21 cellular contexts compared by ENCODE assay signal in the genomic region with DNA sequence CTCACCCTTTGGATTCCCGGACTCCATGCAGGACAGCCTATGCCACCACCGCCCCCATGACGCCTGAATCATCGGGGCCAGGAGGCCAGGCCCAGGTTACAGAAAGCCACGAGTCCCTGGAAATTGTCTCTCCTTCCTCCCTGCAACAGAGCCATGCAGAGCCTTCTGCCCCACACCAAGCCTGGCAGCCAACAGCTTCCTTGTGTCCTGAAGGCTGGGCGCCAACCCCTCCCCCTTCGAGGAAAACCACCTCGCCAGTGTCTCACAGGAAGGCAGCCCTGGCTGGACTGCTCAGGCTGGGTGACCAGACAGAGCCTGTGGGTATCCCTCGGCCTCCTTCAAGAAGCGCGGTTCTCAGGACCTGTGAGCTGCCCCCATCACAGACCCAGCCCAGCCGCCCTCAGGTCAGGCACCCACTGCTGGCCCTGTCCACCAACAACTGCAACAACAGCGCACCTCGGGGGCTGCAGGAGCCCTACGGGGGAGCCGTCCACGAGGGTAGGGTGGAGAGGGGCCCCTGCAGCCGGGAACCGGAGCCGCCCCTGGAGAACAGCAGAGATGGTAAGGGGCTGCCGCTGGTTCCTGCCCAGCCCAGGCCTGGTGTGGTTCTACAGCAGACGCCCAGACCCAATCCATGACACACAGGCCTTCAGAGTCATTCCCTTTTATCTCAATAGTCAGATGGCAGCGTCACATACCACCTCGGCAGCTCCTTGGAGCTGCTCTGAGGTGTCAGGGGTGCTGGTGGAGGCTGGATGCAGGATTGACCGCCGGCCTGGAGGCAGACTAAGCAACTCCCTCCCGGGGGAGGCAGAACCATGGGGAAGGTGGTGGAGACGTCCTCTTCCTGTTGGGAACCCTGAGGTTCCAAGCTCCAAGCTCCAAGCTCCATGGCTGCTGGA. TPM values are rescaled to one million over a fixed set of nuclear protein-coding genes. Genes with fewer than 3 reads are reported as not detected.
DNase-seq lines count a peak whose midpoint lies in the region; ATAC-seq, FAIRE-seq and TF ChIP-seq lines count a peak whose summit lies in the region.
"Had no signal": no experiment of that assay in that cellular context is flagged by ENCODE, and none has a peak within 500 bp of the region (broad histone marks: within the 10 kb centered on the region; RNA-seq: fewer than 3 reads in every experiment).

No MANE protein-coding gene starts in this region.

- H3K36me3 Mint-ChIP-seq in astrocyte (ENCODE audit: low read depth, unreplicated experiment) = peaks cover 10% of the 10 kb centered on the region
- no peaks in the 10 kb centered on the region for H3K36me3 Mint-ChIP-seq in naive thymus-derived CD8-positive, alpha-beta T cell
- H3K36me3 Mint-ChIP-seq in activated CD8-positive, alpha-beta T cell treated with anti-CD3 and anti-CD28 coated beads, Interleukin-2, amount 10 ng/mL, durations not matched to agents 7 days and 5 days (ENCODE audit: low read depth) = no peaks in the 10 kb centered on the region
- H3K36me3 Mint-ChIP-seq: CD8-positive, alpha-beta T cell had no signal

- peaks cover 23% of the 10 kb centered on the region for H3K27me3 Mint-ChIP-seq in astrocyte (ENCODE audit: low read depth, unreplicated experiment)
- peaks cover 0 to 10% (median 4%) of the 10 kb centered on the region in 5 donors for H3K27me3 Mint-ChIP-seq in naive thymus-derived CD8-positive, alpha-beta T cell
- H3K27me3 Mint-ChIP-seq in activated CD8-positive, alpha-beta T cell treated with anti-CD3 and anti-CD28 coated beads, Interleukin-2, amount 10 ng/mL, durations not matched to agents 7 days and 5 days (ENCODE audit: low read depth) = no peaks in the 10 kb centered on the region

- H3K27ac ChIP-seq in DND-41 (ENCODE audit: low read length) (peak overlapping the region; percentile 43), KOPT-K1 (ENCODE audit: low read depth, low read length, poor library complexity, severe bottlenecking) (peak overlapping the region; percentile 40), astrocyte (ENCODE audit: low read depth, low read length) (no peak overlapping the region)
- H3K27ac ChIP-seq: SJSA1 had no signal

- H3K79me2 ChIP-seq in DND-41 (ENCODE audit: insufficient read depth, low read length) (no peaks in the 10 kb centered on the region), astrocyte (ENCODE audit: insufficient read depth, low read length) (no peaks in the 10 kb centered on the region)

- H2AFZ ChIP-seq in DND-41 (ENCODE audit: low read depth, low read length) (no peak overlapping the region), astrocyte (ENCODE audit: low read depth, low read length) (no peak overlapping the region)

- POLR2A ChIA-PET in naive thymus-derived CD8-positive, alpha-beta T cell (lab: Charles Lee) = interaction anchor here (0.5 kb wide), 1 partner anchor 27 kb away, joined by 3 read pairs; no protein-coding TSS in a partner anchor
- POLR2A ChIA-PET in activated CD8-positive, alpha-beta T cell treated with anti-CD3 and anti-CD28 coated beads, Interleukin-2, amount 10 ng/mL, durations not matched to agents 7 days and 5 days (lab: Charles Lee) = no interaction called here

- H3K4me2 ChIP-seq in DND-41 (ENCODE audit: insufficient read depth, low read length) = no peak overlapping the region
- no peak overlapping the region for H3K4me2 ChIP-seq in astrocyte (ENCODE audit: low read length)

- no peaks in the 10 kb centered on the region for H3K4me1 Mint-ChIP-seq in astrocyte (ENCODE audit: low read depth, unreplicated experiment)
- peaks cover 5 to 12% (median 10%) of the 10 kb centered on the region in 4 donors for H3K4me1 Mint-ChIP-seq in naive thymus-derived CD8-positive, alpha-beta T cell
- H3K4me1 Mint-ChIP-seq in activated CD8-positive, alpha-beta T cell treated with anti-CD3 and anti-CD28 coated beads, Interleukin-2, amount 10 ng/mL, durations not matched to agents 7 days and 5 days (ENCODE audit: low read depth) = peaks cover 19% of the 10 kb centered on the region

- H4K20me1 ChIP-seq in DND-41 (ENCODE audit: insufficient read depth, low read length) = no peaks in the 10 kb centered on the region
- H4K20me1 ChIP-seq in astrocyte (ENCODE audit: insufficient read depth, low read length) = no peaks in the 10 kb centered on the region

- H3K4me3 Mint-ChIP-seq in astrocyte (ENCODE audit: unreplicated experiment) = no peak overlapping the region
- no peak overlapping the region for H3K4me3 Mint-ChIP-seq in naive thymus-derived CD8-positive, alpha-beta T cell
- no peak overlapping the region for H3K4me3 Mint-ChIP-seq in activated CD8-positive, alpha-beta T cell treated with anti-CD3 and anti-CD28 coated beads, Interleukin-2, amount 10 ng/mL, durations not matched to agents 7 days and 5 days
- H3K4me3 Mint-ChIP-seq: CD8-positive, alpha-beta T cell had no signal

- no peak for ATAC-seq in DND-41 (ENCODE audit: insufficient read depth, low read depth)
- ATAC-seq in naive thymus-derived CD8-positive, alpha-beta T cell = no peak
- no peak for ATAC-seq in activated CD8-positive, alpha-beta T cell treated with anti-CD3 and anti-CD28 coated beads, Interleukin-2, amount 10 ng/mL, durations not matched to agents 7 days and 5 days
- ATAC-seq: CD8-positive, alpha-beta T cell; Right ventricle myocardium inferior had no signal

- H3K36me3 ChIP-seq in DND-41 (ENCODE audit: insufficient read depth, low read length) (no peaks in the 10 kb centered on the region), KOPT-K1 (ENCODE audit: insufficient read depth, low read length) (no peaks in the 10 kb centered on the region), astrocyte (ENCODE audit: insufficient read depth, low read length) (no peaks in the 10 kb centered on the region)

- DNase-seq in DND-41 (no peak), astrocyte (ENCODE audit: low read depth) (no peak), midbrain (lab: John Stamatoyannopoulos, UW) (peak; percentile 15), ureter (ENCODE audit: low spot score) (no peak), D721Med (ENCODE audit: insufficient read length, low spot score) (no peak)
- no peak for DNase-seq in naive thymus-derived CD8-positive, alpha-beta T cell
- DNase-seq in activated CD8-positive, alpha-beta T cell treated with anti-CD3 and anti-CD28 coated beads, Interleukin-2, amount 10 ng/mL, durations not matched to agents 7 days and 5 days = no peak
- DNase-seq: CD8-positive, alpha-beta T cell; DMS153; GF-D8; NCI-H1092; NCI-H1436; NCI-H1930; NCI-H2227 treated with DMSO at 0.1 percent for 48 hours; NCI-H510A; NCI-H774; OCI-M1 had no signal

- H3K9ac ChIP-seq in DND-41 (ENCODE audit: low read depth, low read length) (no peak overlapping the region), astrocyte (ENCODE audit: low read length) (no peak overlapping the region)

- H3K4me1 ChIP-seq in DND-41 (ENCODE audit: insufficient read depth, low read length) (peaks cover 25% of the 10 kb centered on the region), astrocyte (ENCODE audit: insufficient read depth, low read length) (no peaks in the 10 kb centered on the region)
- H3K4me1 ChIP-seq: SJSA1 had no signal

- CTCF ChIA-PET in activated CD8-positive, alpha-beta T cell treated with anti-CD3 and anti-CD28 coated beads, Interleukin-2, amount 10 ng/mL, durations not matched to agents 7 days and 5 days (lab: Charles Lee) = no interaction called here

- TF ChIP-seq CTCF in DND-41 (IDR thresholded peaks at IDR 0.05; ENCODE audit: borderline replicate concordance, extremely low read depth, low read length, poor library complexity, severe bottlenecking) (no peak), astrocyte (IDR thresholded peaks at IDR 0.05; ENCODE audit: insufficient read depth, low read depth, low read length) (no peak), D721Med (IDR thresholded peaks at IDR 0.05; ENCODE audit: insufficient read depth, missing control alignments) (no peak)

- FAIRE-seq in astrocyte (lab: Jason Lieb, UNC) = no peak
- no peak for FAIRE-seq in D721Med (lab: Jason Lieb, UNC)

- peak overlapping the region; percentile 41 for H3K27ac Mint-ChIP-seq in astrocyte (ENCODE audit: unreplicated experiment)
- H3K27ac Mint-ChIP-seq in naive thymus-derived CD8-positive, alpha-beta T cell = no peak overlapping the region
- H3K27ac Mint-ChIP-seq in activated CD8-positive, alpha-beta T cell treated with anti-CD3 and anti-CD28 coated beads, Interleukin-2, amount 10 ng/mL, durations not matched to agents 7 days and 5 days = no peak overlapping the region
- H3K27ac Mint-ChIP-seq: CD8-positive, alpha-beta T cell had no signal

- no peaks in the 10 kb centered on the region for H3K9me3 ChIP-seq in DND-41 (ENCODE audit: insufficient read depth, low read length, severe bottlenecking)
- no peaks in the 10 kb centered on the region for H3K9me3 ChIP-seq in KOPT-K1 (ENCODE audit: insufficient read depth, low read length, poor library complexity, severe bottlenecking)
- H3K9me3 ChIP-seq in astrocyte (ENCODE audit: insufficient read depth, low read depth, low read length) = no peaks in the 10 kb centered on the region
- H3K9me3 ChIP-seq: SJSA1 had no signal

- H3K27me3 ChIP-seq in DND-41 (ENCODE audit: insufficient read depth, low read length, poor library complexity) (no peaks in the 10 kb centered on the region), astrocyte (ENCODE audit: insufficient read depth, low read length) (no peaks in the 10 kb centered on the region)
- H3K27me3 ChIP-seq: SJSA1 had no signal

- H3K4me3 ChIP-seq in DND-41 (ENCODE audit: low read depth in 1 of 2, low read length in 2 of 2) = no peak overlapping the region
- H3K4me3 ChIP-seq in astrocyte (ENCODE audit: insufficient read depth, low read depth, low read length) = no peak overlapping the region
- H3K4me3 ChIP-seq: SJSA1 had no signal

- peaks cover 3% of the 10 kb centered on the region for H3K9me3 Mint-ChIP-seq in astrocyte (ENCODE audit: unreplicated experiment)
- H3K9me3 Mint-ChIP-seq in naive thymus-derived CD8-positive, alpha-beta T cell = no peaks in the 10 kb centered on the region
- no peaks in the 10 kb centered on the region for H3K9me3 Mint-ChIP-seq in activated CD8-positive, alpha-beta T cell treated with anti-CD3 and anti-CD28 coated beads, Interleukin-2, amount 10 ng/mL, durations not matched to agents 7 days and 5 days (ENCODE audit: insufficient read depth)
- H3K9me3 Mint-ChIP-seq: CD8-positive, alpha-beta T cell had no signal

RNA-seq across cellular contexts. Expression of gene KIAA1614, which starts 23.7 kb away (rescaled TPM):
- total RNA-seq in astrocyte = 0.84 and 0.96 TPM in 2 replicates
- 5.6 TPM for total RNA-seq in ureter
- total RNA-seq in naive thymus-derived CD8-positive, alpha-beta T cell = under 1 TPM; 0.18 to 0.33 TPM
- under 1 TPM in 2 of 3 donors, not detected in 1; 0.04 to 0.05 TPM for polyA plus RNA-seq in naive thymus-derived CD8-positive, alpha-beta T cell
- under 1 TPM; 0.13 to 0.21 TPM for total RNA-seq in activated CD8-positive, alpha-beta T cell treated with anti-CD3 and anti-CD28 coated beads, Interleukin-2, amount 10 ng/mL, durations not matched to agents 7 days and 5 days
- total RNA-seq: H4 had no signal
